24 cellular contexts compared by ENCODE assay signal in the genomic region with DNA sequence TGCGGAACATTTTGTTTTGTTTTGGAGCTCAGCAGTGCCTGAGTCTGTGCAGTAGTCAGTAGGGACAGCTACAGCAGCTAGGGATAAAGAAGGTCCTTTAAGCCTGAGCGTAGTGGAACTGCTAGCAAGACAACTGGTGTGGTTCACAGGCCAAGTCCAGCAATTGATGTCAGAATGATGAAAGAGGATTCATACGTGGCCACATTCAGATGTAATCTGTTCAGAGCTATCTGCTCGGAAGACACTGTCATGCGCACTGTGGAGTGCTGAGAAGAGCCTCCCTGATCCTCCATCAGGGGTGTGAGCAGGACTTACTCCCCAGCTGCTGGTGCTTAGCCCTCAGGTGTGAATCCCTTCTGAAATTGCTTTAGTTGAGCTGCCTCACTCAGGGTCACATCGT.
A peak's percentile ranks its signal among the peaks of the same experiment; 100 is the strongest.
DNase-seq lines count a peak whose midpoint lies in the region; ATAC-seq and TF ChIP-seq lines count a peak whose summit lies in the region.
"Had no signal": no experiment of that assay in that cellular context is flagged by ENCODE, and none has a peak within 500 bp of the region (broad histone marks: within the 10 kb centered on the region; RNA-seq: fewer than 3 reads in every experiment).

No MANE protein-coding gene starts in this region.

- H3K9me3 Mint-ChIP-seq in dendritic cell treated with granulocyte-macrophage colony-stimulating factor and Interleukin-4, amounts not matched to agents 40 ng/mL and 50 ng/mL, for 4 days = no peaks in the 10 kb centered on the region
- H3K9me3 Mint-ChIP-seq: CD8-positive, alpha-beta T cell had no signal

- peak overlapping the region; percentile 69 for H3K27ac Mint-ChIP-seq in dendritic cell treated with granulocyte-macrophage colony-stimulating factor and Interleukin-4, amounts not matched to agents 40 ng/mL and 50 ng/mL, for 4 days
- H3K27ac Mint-ChIP-seq: CD8-positive, alpha-beta T cell had no signal

- DNase-seq in right atrium auricular region (ENCODE audit: low spot score) (no peak), cardiac septum (ENCODE audit: low spot score) (no peak), IMR-90 (no peak), Kasumi-1 (lab: John Stamatoyannopoulos, UW) (no peak), SJCRH30 (no peak)
- DNase-seq in activated naive CD4-positive, alpha-beta T cell treated with Interleukin-2 at 50 U/mL for 16 hours = no peak
- DNase-seq: 8988T; C1 segment of cervical spinal cord; CD8-positive, alpha-beta T cell; GM23248; KBM-7; NCI-H1105; NCI-H146; NCI-H2029 treated with DMSO at 0.1 percent for 48 hours; NCI-H2171; NCI-H345; NCI-H524; NCI-H774; NK-92 treated with Interleukin-12 subunit alpha and Interleukin-12 subunit beta, amount 100 ng/mL, for 24 hours; OCI-M1; SHP77; SK-N-SH had no signal

- H2BK20ac ChIP-seq in IMR-90 (ENCODE audit: low read depth, low read length) = no peak overlapping the region

- no peak overlapping the region for H2BK5ac ChIP-seq in IMR-90 (ENCODE audit: low read depth, low read length, poor library complexity, severe bottlenecking)

- CTCF ChIA-PET in IMR-90 (lab: Yijun Ruan, JAX) = no interaction called here

- no peak overlapping the region for H3K4me3 Mint-ChIP-seq in dendritic cell treated with granulocyte-macrophage colony-stimulating factor and Interleukin-4, amounts not matched to agents 40 ng/mL and 50 ng/mL, for 4 days
- H3K4me3 Mint-ChIP-seq: CD8-positive, alpha-beta T cell had no signal

- TF ChIP-seq POLR2A in IMR-90 (IDR thresholded peaks at IDR 0.05; ENCODE audit: low read depth, low read length) = no peak

- H3K4me3 ChIP-seq in right atrium auricular region = no peak overlapping the region
- no peak overlapping the region for H3K4me3 ChIP-seq in IMR-90 (ENCODE audit: insufficient read depth, low read depth, low read length)
- no peak overlapping the region for H3K4me3 ChIP-seq in SJCRH30
- H3K4me3 ChIP-seq: GM23248, HAP-1 had no signal

- no peak overlapping the region for H3K14ac ChIP-seq in IMR-90 (replicated peaks; ENCODE audit: low read depth, low read length)

- H3K9me3 ChIP-seq in right atrium auricular region (no peaks in the 10 kb centered on the region), IMR-90 (ENCODE audit: control insufficient read depth, insufficient read depth, low read length) (no peaks in the 10 kb centered on the region), SJCRH30 (replicated peaks) (no peaks in the 10 kb centered on the region)
- H3K9me3 ChIP-seq: HAP-1, SK-N-SH had no signal

- no TSS peak for BruUV-seq in IMR-90 (replicated peaks; lab: Mats Ljungman, UMichigan)

- H3K4me1 Mint-ChIP-seq in dendritic cell treated with granulocyte-macrophage colony-stimulating factor and Interleukin-4, amounts not matched to agents 40 ng/mL and 50 ng/mL, for 4 days (ENCODE audit: low read depth) = peaks cover 6% of the 10 kb centered on the region

- intact Hi-C loops in cardiac septum (cut with DNase I) (no loop called here), IMR-90 (cut with micrococcal nuclease) (no loop called here)
- intact Hi-C loops in dendritic cell treated with granulocyte-macrophage colony-stimulating factor and Interleukin-4, amounts not matched to agents 40 ng/mL and 50 ng/mL, for 4 days (cut with micrococcal nuclease) = no loop called here

- TF ChIP-seq CTCF in right atrium auricular region (IDR thresholded peaks at IDR 0.05) (no peak), IMR-90 (conservative IDR thresholded peaks at IDR 0.05; ENCODE audit: low read depth, low read length) (no peak)

- H3K4me2 ChIP-seq in IMR-90 (ENCODE audit: low read depth, low read length) = no peak overlapping the region
- H3K4me2 ChIP-seq: SK-N-SH had no signal

- in situ Hi-C loops in IMR-90 (cut with MboI; ENCODE audit: low sequenced_read_pairs) = no loop called here

- H3K9ac ChIP-seq in IMR-90 (ENCODE audit: low read depth, low read length) = no peak overlapping the region
- H3K9ac ChIP-seq: GM23248, SK-N-SH had no signal

- peak overlapping the region; percentile 8 for H2AFZ ChIP-seq in IMR-90 (replicated peaks; ENCODE audit: low read length, poor library complexity)
- H2AFZ ChIP-seq: GM23248 had no signal

- peak overlapping the region; percentile 61 for H2AK9ac ChIP-seq in IMR-90 (replicated peaks; ENCODE audit: low read depth, low read length, poor library complexity)

- no peak overlapping the region for H3K18ac ChIP-seq in IMR-90 (ENCODE audit: low read depth, low read length)

- 70% methylated on average over 2 of the region's 6 CpGs; no CpG with 5 or more reads in 1 of the 2 experiments for whole genome bisulfite sequencing in IMR-90 (ENCODE audit: extremely low coverage in 2 of 2, insufficient read length in 1 of 2), 2 experiments

- POLR2A ChIA-PET in IMR-90 (lab: Charles Lee; ENCODE audit: unreplicated experiment) = no interaction called here

- dilution Hi-C loops in IMR-90 (cut with HindIII; ENCODE audit: low sequenced_read_pairs, unreplicated experiment) = no loop called here

- H4K91ac ChIP-seq in IMR-90 (ENCODE audit: insufficient read depth, low read depth, low read length) = no peak overlapping the region; the same call in 1 of the 2 replicates

- no peaks in the 10 kb centered on the region for H3K9me1 ChIP-seq in IMR-90 (ENCODE audit: insufficient read depth, low read length)

- no peak overlapping the region for H4K5ac ChIP-seq in IMR-90 (ENCODE audit: low read depth, low read length)

- H3K56ac ChIP-seq in IMR-90 (ENCODE audit: extremely low read depth, insufficient read depth, low read length) = no peak overlapping the region

- no peak overlapping the region for H3K23ac ChIP-seq in IMR-90 (ENCODE audit: low read depth, low read length)

- H4K20me1 ChIP-seq in IMR-90 (ENCODE audit: insufficient read depth, low read length) = no peaks in the 10 kb centered on the region

- no peak for ATAC-seq in IMR-90 (ENCODE audit: low read depth)
- ATAC-seq: CD8-positive, alpha-beta T cell had no signal

- no peak overlapping the region for H4K8ac ChIP-seq in IMR-90 (ENCODE audit: low read depth in 2 of 2, low read length in 2 of 2)

- no peaks in the 10 kb centered on the region for H3K4me1 ChIP-seq in right atrium auricular region
- H3K4me1 ChIP-seq in IMR-90 (ENCODE audit: control insufficient read depth, insufficient read depth, low read length) = peaks cover 2% of the 10 kb centered on the region; the same call in 1 of the 2 replicates
- peaks cover 4% of the 10 kb centered on the region; the same call in 1 of the 2 replicates for H3K4me1 ChIP-seq in SJCRH30
- H3K4me1 ChIP-seq: HAP-1 had no signal

- H3K27ac ChIP-seq in right atrium auricular region (peak overlapping the region; percentile 13 to 69), IMR-90 (ENCODE audit: insufficient read depth, low read length) (no peak overlapping the region), SJCRH30 (no peak overlapping the region)
- H3K27ac ChIP-seq: GM23248 had no signal

- H3K36me3 ChIP-seq in right atrium auricular region (no peaks in the 10 kb centered on the region), IMR-90 (ENCODE audit: control insufficient read depth, insufficient read depth, low read length) (no peaks in the 10 kb centered on the region), SJCRH30 (no peaks in the 10 kb centered on the region)
- H3K36me3 ChIP-seq: HAP-1 had no signal

- no peaks in the 10 kb centered on the region for H3K27me3 ChIP-seq in right atrium auricular region
- no peaks in the 10 kb centered on the region for H3K27me3 ChIP-seq in IMR-90 (ENCODE audit: control insufficient read depth, insufficient read depth, low read length)
- H3K27me3 ChIP-seq in SJCRH30 = no peaks in the 10 kb centered on the region

- H3K79me1 ChIP-seq in IMR-90 (ENCODE audit: low read depth in 1 of 2, low read length in 2 of 2) = no peaks in the 10 kb centered on the region

- no peak overlapping the region for H2BK15ac ChIP-seq in IMR-90 (ENCODE audit: low read depth, low read length)

- H3K36me3 Mint-ChIP-seq in dendritic cell treated with granulocyte-macrophage colony-stimulating factor and Interleukin-4, amounts not matched to agents 40 ng/mL and 50 ng/mL, for 4 days (ENCODE audit: low read depth) = no peaks in the 10 kb centered on the region
- H3K36me3 Mint-ChIP-seq: CD8-positive, alpha-beta T cell had no signal

- no peak overlapping the region for H3K4ac ChIP-seq in IMR-90 (ENCODE audit: low read depth, low read length)

- no peak overlapping the region for H2AK5ac ChIP-seq in IMR-90 (ENCODE audit: low read depth, low read length)

- TF ChIP-seq RAD21 in IMR-90 (IDR thresholded peaks at IDR 0.05; ENCODE audit: low read length) = no peak

- H2BK120ac ChIP-seq in IMR-90 (ENCODE audit: low read depth, low read length) = no peak overlapping the region

- H3K27me3 Mint-ChIP-seq in dendritic cell treated with granulocyte-macrophage colony-stimulating factor and Interleukin-4, amounts not matched to agents 40 ng/mL and 50 ng/mL, for 4 days = peaks cover 2% of the 10 kb centered on the region

TF ChIP-seq in IMR-90, 13 proteins besides CTCF, POLR2A, EP300 and RAD21:
- TF ChIP-seq MXI1 (IDR thresholded peaks at IDR 0.05; ENCODE audit: borderline replicate concordance, low read depth, low read length) = no peak
- no peak for TF ChIP-seq CHD1 (IDR thresholded peaks at IDR 0.05; ENCODE audit: low read depth, low read length)
- TF ChIP-seq, protein P1, sequence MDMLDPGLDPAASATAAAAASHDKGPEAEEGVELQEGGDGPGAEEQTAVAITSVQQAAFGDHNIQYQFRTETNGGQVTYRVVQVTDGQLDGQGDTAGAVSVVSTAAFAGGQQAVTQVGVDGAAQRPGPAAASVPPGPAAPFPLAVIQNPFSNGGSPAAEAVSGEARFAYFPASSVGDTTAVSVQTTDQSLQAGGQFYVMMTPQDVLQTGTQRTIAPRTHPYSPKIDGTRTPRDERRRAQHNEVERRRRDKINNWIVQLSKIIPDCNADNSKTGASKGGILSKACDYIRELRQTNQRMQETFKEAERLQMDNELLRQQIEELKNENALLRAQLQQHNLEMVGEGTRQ (IDR thresholded peaks at IDR 0.05; ENCODE audit: low read depth, low read length) = no peak
- TF ChIP-seq CEBPB (IDR thresholded peaks at IDR 0.05; ENCODE audit: low read depth, low read length) = no peak
- no peak for TF ChIP-seq FOS (IDR thresholded peaks at IDR 0.05; ENCODE audit: low read depth, low read length)
- no peak for TF ChIP-seq RCOR1 (IDR thresholded peaks at IDR 0.05; ENCODE audit: insufficient replicate concordance, low read length)
- no peak for TF ChIP-seq SMC3 (IDR thresholded peaks at IDR 0.05; ENCODE audit: low read depth, low read length)

Comparison
In these comparisons a context has a peak if more than half of its experiments do, and no peak if none do; other contexts are left out.
1. H3K27ac ChIP-seq: peak in right atrium auricular region (2 of 2); none in IMR-90 (single experiment) and SJCRH30 (single experiment).